Comparison of ENCODE assay signal across 8 cellular contexts in genomic region chr1:9490605-9491339, GRCh38. TPM values are rescaled to one million over a fixed set of nuclear protein-coding genes. Genes with fewer than 3 reads are reported as not detected.
DNase-seq lines count a peak whose midpoint lies in the region; ATAC-seq and TF ChIP-seq lines count a peak whose summit lies in the region.

No MANE protein-coding gene starts in this region.

- no peak overlapping the region for H3K4me3 Mint-ChIP-seq in T-helper 2 cell treated with Interferon-gamma antibody and Interleukin-4, amounts not matched to agents 5 μg/mL and 100 μg/mL, for 36 hours

- no peak overlapping the region for H3K27ac Mint-ChIP-seq in T-helper 2 cell treated with Interferon-gamma antibody and Interleukin-4, amounts not matched to agents 5 μg/mL and 100 μg/mL, for 36 hours

- DNase-seq in GM10248 (ENCODE audit: extremely low spot score) (peak; percentile 85), NCI-H1048 (lab: John Stamatoyannopoulos, UW) (peak; percentile 36), amniotic stem cell (lab: John Stamatoyannopoulos, UW) (peak; percentile 50), left cardiac atrium (peak; percentile 92), putamen (ENCODE audit: low spot score) (peak; percentile 70)
- DNase-seq in T-helper 2 cell treated with Interferon-gamma antibody and Interleukin-4, amounts not matched to agents 5 μg/mL and 100 μg/mL, for 36 hours (ENCODE audit: low spot score), result peak; percentile 67

- intact Hi-C loops in left cardiac atrium (cut with DNase I), result loop anchor here in 1 of 2 donors (2.0 to 5.0 kb wide), 2 partner anchors 204 to 223 kb away; no protein-coding TSS in a partner anchor

- peak; percentile 93 for TF ChIP-seq CTCF in GM10248 (IDR thresholded peaks at IDR 0.05; ENCODE audit: control extremely low read depth, extremely low read depth, low read depth, missing control alignments)

- H3K27me3 Mint-ChIP-seq in T-helper 2 cell treated with Interferon-gamma antibody and Interleukin-4, amounts not matched to agents 5 μg/mL and 100 μg/mL, for 36 hours (ENCODE audit: low read depth), result peaks cover 9% of the 10 kb centered on the region

- H3K9me3 Mint-ChIP-seq in T-helper 2 cell treated with Interferon-gamma antibody and Interleukin-4, amounts not matched to agents 5 μg/mL and 100 μg/mL, for 36 hours, result no peaks in the 10 kb centered on the region

- ATAC-seq in left cardiac atrium (peak; percentile 91 to 92), GM21515 (IDR thresholded peaks at IDR 0.05; ENCODE audit: unreplicated experiment) (no peak), HG02885 (IDR thresholded peaks at IDR 0.05; ENCODE audit: poor library complexity, unreplicated experiment) (no peak)

- peaks cover 8% of the 10 kb centered on the region for H3K4me1 Mint-ChIP-seq in T-helper 2 cell treated with Interferon-gamma antibody and Interleukin-4, amounts not matched to agents 5 μg/mL and 100 μg/mL, for 36 hours (ENCODE audit: low read depth)

- CTCF ChIA-PET in GM10248 (lab: Yijun Ruan, JAX), result interaction anchor here (0.7 to 6.8 kb wide), 49 partner anchors 9 to 583 kb away, joined by 3 to 82 read pairs (median 4); partner anchors contain the start of gene H6PD

- no peaks in the 10 kb centered on the region for H3K36me3 Mint-ChIP-seq in T-helper 2 cell treated with Interferon-gamma antibody and Interleukin-4, amounts not matched to agents 5 μg/mL and 100 μg/mL, for 36 hours (ENCODE audit: low read depth)

- POLR2A ChIA-PET in GM10248 (lab: Yijun Ruan, JAX), result no interaction called here

RNA-seq across cellular contexts. Expression of gene SLC25A33, which starts 48.5 kb away (rescaled TPM):
- 1 to 10 TPM; 7.2 to 8.8 TPM for total RNA-seq in left cardiac atrium

Comparison
In these comparisons a context has a peak if more than half of its experiments do, and no peak if none do; other contexts are left out.
1. DNase-seq: peak in every context shown above with its lines; median percentile 92 in left cardiac atrium; 85 in GM10248; 70 in putamen; 67 in T-helper 2 cell treated with Interferon-gamma antibody and Interleukin-4, amounts not matched to agents 5 μg/mL and 100 μg/mL, for 36 hours; 50 in amniotic stem cell; 36 in NCI-H1048.
2. ATAC-seq: peak in left cardiac atrium (2 of 2); none in GM21515 (single experiment) and HG02885 (single experiment).